In the genomic region with DNA sequence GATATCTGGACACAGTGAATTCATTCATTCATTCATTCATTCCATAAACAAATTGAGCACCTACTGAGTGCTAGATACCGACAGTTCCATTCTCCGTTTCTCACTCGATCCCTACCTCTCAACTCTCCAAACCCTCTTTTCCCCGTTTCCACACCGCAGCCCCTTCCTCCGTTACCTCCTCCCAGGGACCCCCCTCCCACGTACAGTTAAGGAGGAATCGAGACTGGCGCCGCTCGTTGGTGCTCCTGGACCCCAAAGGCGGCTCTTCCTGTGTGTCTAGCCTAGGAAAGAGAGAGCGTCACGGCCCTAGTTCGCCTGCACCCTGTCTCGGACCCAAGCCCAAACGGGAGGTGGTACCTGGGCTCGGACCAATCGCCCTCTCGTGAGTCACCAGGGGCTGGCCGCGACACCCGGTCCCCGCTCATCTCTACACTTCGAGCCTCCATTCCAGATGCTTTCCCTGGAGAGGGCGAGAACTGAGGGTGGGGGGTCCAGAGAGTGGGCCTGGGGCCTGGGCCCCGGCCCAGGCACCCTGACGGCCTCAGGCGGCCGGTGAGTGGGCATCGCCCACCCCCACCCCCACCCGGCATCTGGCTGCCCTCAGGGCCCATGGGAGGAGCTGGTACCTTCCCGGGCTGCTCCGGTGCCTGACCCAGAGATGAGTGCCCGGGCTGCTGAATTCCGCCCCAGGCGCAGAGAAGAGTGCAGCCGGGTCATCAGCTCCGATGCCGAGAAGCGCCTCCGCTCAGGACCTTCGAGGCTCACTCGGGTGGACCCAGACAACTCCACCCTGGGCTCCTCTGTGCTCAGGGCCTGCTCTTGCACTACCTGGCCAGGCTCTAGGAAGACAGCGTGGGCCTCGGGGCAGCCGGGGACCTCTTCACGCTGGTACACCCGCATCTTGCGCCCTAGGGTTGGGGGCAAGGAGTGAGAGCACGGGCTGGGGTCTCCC, we compare ENCODE assay signal across 1 cellular context.
TF ChIP-seq lines count a peak whose summit lies in the region.

No MANE protein-coding gene starts in this region.

TF ChIP-seq in K562, 482 proteins besides CTCF, POLR2A, EP300 and RAD21 (continued from another document):
- TF ChIP-seq MAZ (CRISPR knock-in tag; conservative IDR thresholded peaks at IDR 0.05 in 1 of 2, IDR thresholded peaks at IDR 0.05 in 1 of 2) (0 out of 4 replicates have a peak, but pooled peaks of 1 of the 2 experiments have one; percentile 3), KDM4B (IDR thresholded peaks at IDR 0.05; ENCODE audit: borderline replicate concordance in 2 of 2, low read depth in 1 of 2) (no peak), HDGF (IDR thresholded peaks at IDR 0.05) (peak; percentile 58; the same call in 1 of the 2 replicates), ARID1B (IDR thresholded peaks at IDR 0.05) (peak; percentile 50), MCM5 (IDR thresholded peaks at IDR 0.05; ENCODE audit: low read depth) (no peak), HDAC8 (tag; IDR thresholded peaks at IDR 0.05) (peak; percentile 58; the same call in 1 of the 2 replicates), LARP7 (IDR thresholded peaks at IDR 0.05) (peak; percentile 66; the same call in 1 of the 2 replicates), CHD1 (IDR thresholded peaks at IDR 0.05; ENCODE audit: low read length) (peak; percentile 90), PCBP1 (IDR thresholded peaks at IDR 0.05; ENCODE audit: low read depth, low read length, poor library complexity, severe bottlenecking) (peak; percentile 38), NFIX (CRISPR knock-in tag; IDR thresholded peaks at IDR 0.05; ENCODE audit: low read depth) (no peak)
- TF ChIP-seq, protein P1, sequence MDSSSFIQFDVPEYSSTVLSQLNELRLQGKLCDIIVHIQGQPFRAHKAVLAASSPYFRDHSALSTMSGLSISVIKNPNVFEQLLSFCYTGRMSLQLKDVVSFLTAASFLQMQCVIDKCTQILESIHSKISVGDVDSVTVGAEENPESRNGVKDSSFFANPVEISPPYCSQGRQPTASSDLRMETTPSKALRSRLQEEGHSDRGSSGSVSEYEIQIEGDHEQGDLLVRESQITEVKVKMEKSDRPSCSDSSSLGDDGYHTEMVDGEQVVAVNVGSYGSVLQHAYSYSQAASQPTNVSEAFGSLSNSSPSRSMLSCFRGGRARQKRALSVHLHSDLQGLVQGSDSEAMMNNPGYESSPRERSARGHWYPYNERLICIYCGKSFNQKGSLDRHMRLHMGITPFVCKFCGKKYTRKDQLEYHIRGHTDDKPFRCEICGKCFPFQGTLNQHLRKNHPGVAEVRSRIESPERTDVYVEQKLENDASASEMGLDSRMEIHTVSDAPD (CRISPR knock-in tag; IDR thresholded peaks at IDR 0.05), result no peak
TF ChIP-seq in K562: peak in this region for 70.
